In the genomic region with DNA sequence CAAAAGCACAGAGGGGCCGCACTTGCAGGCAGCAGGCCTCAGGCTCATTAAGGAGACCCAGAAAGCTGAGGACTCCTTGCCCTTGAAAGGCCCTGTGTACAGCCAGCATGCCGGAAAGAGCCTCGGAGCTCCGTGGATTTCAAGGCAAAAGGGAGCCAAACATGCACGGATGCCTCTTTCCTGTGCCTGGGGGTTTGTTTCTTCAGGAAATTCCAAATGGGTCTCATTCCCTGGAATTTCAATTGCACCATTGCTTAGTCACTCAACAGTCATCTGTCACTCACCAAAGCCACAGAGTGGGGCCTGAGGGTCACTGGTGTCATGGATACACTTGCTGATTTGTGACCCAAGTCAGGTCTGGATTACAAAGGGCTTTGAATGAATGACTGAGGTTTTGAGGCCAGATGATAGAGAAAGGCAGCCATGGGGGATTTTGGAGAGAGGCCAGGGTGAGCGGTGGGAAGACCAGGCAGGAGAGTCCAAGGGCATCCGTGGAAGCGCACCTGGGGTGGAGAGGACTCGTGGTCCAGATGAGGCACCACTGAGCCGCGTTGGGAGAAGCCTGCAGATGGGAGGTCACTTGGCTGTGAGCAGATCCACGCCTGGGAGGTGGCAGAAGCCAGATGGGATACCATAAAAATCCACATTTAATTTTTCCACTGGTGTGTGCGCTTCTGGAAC, we compare ENCODE assay signal across 15 cellular contexts.
DNase-seq lines count a peak whose midpoint lies in the region; ATAC-seq and TF ChIP-seq lines count a peak whose summit lies in the region.
"Had no signal": no experiment of that assay in that cellular context is flagged by ENCODE, and none has a peak within 500 bp of the region (broad histone marks: within the 10 kb centered on the region; RNA-seq: fewer than 3 reads in every experiment).

No MANE protein-coding gene starts in this region.

- WGBS in endodermal cell (ENCODE audit: insufficient coverage in 1 of 2, insufficient read length in 1 of 2), 2 experiments: 67 to 81% methylated on average over 7 to 13 of the region's 13 CpGs

- H3K4me1 ChIP-seq in endodermal cell (ENCODE audit: control insufficient read depth, insufficient read depth, low read length): no peaks in the 10 kb centered on the region
- H3K4me1 ChIP-seq: parathyroid adenoma had no signal

- peak; percentile 98 for DNase-seq in EH (ENCODE audit: low read depth)
- DNase-seq in NCI-H460 (ENCODE audit: extremely low read depth, low read depth): peak; percentile 5
- peak; percentile 35 for DNase-seq in endodermal cell
- DNase-seq in osteocyte (ENCODE audit: extremely low spot score, unreplicated experiment): peak; percentile 80
- no peak for DNase-seq in SKM-1 treated with dmso at 0.1 percent for 144 hours (lab: John Stamatoyannopoulos, UW; ENCODE audit: unreplicated experiment)
- no peak for DNase-seq in Ammon's horn (ENCODE audit: low spot score)
- no peak for DNase-seq in GM20000 (ENCODE audit: low spot score)
- DNase-seq: activated CD4-positive, alpha-beta T cell treated with anti-CD3 and anti-CD28 coated beads, Interleukin-2, amount 10 ng/mL, durations not matched to agents 24 days and 14 days; DND-41; left cardiac atrium; NCI-H2029 had no signal

- TF ChIP-seq CTCF in endodermal cell (conservative IDR thresholded peaks at IDR 0.05) (no peak), osteocyte (IDR thresholded peaks at IDR 0.05) (no peak), GM20000 (IDR thresholded peaks at IDR 0.05; ENCODE audit: extremely low read depth, missing control alignments) (no peak)

- H3K27me3 ChIP-seq in endodermal cell (ENCODE audit: control insufficient read depth, insufficient read depth, low read length, poor library complexity, severe bottlenecking): no peaks in the 10 kb centered on the region

- H3K4me3 Mint-ChIP-seq in endodermal cell (no peak overlapping the region), osteocyte (ENCODE audit: unreplicated experiment) (peak overlapping the region; percentile 54)
- H3K4me3 Mint-ChIP-seq: activated CD4-positive, alpha-beta T cell treated with anti-CD3 and anti-CD28 coated beads, Interleukin-2, amount 10 ng/mL, durations not matched to agents 24 days and 14 days; activated naive CD4-positive, alpha-beta T cell treated with anti-CD3 and anti-CD28 coated beads, Interleukin-2, amount 50 U/mL, for 24 hours; type B pancreatic cell had no signal

- H3K4me3 ChIP-seq in endodermal cell (ENCODE audit: low read length): no peak overlapping the region

- H3K36me3 ChIP-seq in endodermal cell (ENCODE audit: control insufficient read depth, insufficient read depth, low read length): no peaks in the 10 kb centered on the region

- H3K27ac ChIP-seq in endodermal cell (ENCODE audit: low read depth, low read length): no peak overlapping the region
- H3K27ac ChIP-seq: parathyroid adenoma had no signal

- H3K27me3 Mint-ChIP-seq in endodermal cell (ENCODE audit: insufficient read depth): no peaks in the 10 kb centered on the region
- no peaks in the 10 kb centered on the region for H3K27me3 Mint-ChIP-seq in osteocyte (ENCODE audit: unreplicated experiment)

- H3K9me3 ChIP-seq in endodermal cell (ENCODE audit: control insufficient read depth, low read length): peaks cover 9% of the 10 kb centered on the region

- H3K9ac ChIP-seq in endodermal cell (ENCODE audit: extremely low read depth, low read length, poor library complexity, severe bottlenecking): no peak overlapping the region
- H3K9ac ChIP-seq: parathyroid adenoma had no signal

- H3K36me3 Mint-ChIP-seq in endodermal cell (ENCODE audit: low read depth) (no peaks in the 10 kb centered on the region), osteocyte (ENCODE audit: unreplicated experiment) (no peaks in the 10 kb centered on the region)
- H3K36me3 Mint-ChIP-seq: activated naive CD4-positive, alpha-beta T cell treated with anti-CD3 and anti-CD28 coated beads, Interleukin-2, amount 50 U/mL, for 24 hours; type B pancreatic cell had no signal

- ATAC-seq in GM19452 (IDR thresholded peaks at IDR 0.05; ENCODE audit: unreplicated experiment): no peak
- ATAC-seq: left cardiac atrium had no signal

- H3K9me3 Mint-ChIP-seq in endodermal cell (no peaks in the 10 kb centered on the region), osteocyte (ENCODE audit: unreplicated experiment) (peaks cover 8% of the 10 kb centered on the region)
- H3K9me3 Mint-ChIP-seq: activated naive CD4-positive, alpha-beta T cell treated with anti-CD3 and anti-CD28 coated beads, Interleukin-2, amount 50 U/mL, for 24 hours; type B pancreatic cell had no signal

- H3K27ac Mint-ChIP-seq in endodermal cell (no peak overlapping the region), osteocyte (ENCODE audit: unreplicated experiment) (peak overlapping the region; percentile 97)
- H3K27ac Mint-ChIP-seq: activated CD4-positive, alpha-beta T cell treated with anti-CD3 and anti-CD28 coated beads, Interleukin-2, amount 10 ng/mL, durations not matched to agents 24 days and 14 days; type B pancreatic cell had no signal

- peaks cover 22% of the 10 kb centered on the region for H3K4me1 Mint-ChIP-seq in endodermal cell
- H3K4me1 Mint-ChIP-seq in osteocyte (ENCODE audit: unreplicated experiment): peaks cover 35% of the 10 kb centered on the region

Comparison
In these comparisons a context has a peak if more than half of its experiments do, and no peak if none do; other contexts are left out.
1. DNase-seq: peak in EH (single experiment), NCI-H460 (single experiment), endodermal cell (single experiment) and osteocyte (single experiment); none in SKM-1 treated with dmso at 0.1 percent for 144 hours (single experiment), Ammon's horn (single experiment) and GM20000 (single experiment).